29 cellular contexts compared by ENCODE assay signal in the genomic region with DNA sequence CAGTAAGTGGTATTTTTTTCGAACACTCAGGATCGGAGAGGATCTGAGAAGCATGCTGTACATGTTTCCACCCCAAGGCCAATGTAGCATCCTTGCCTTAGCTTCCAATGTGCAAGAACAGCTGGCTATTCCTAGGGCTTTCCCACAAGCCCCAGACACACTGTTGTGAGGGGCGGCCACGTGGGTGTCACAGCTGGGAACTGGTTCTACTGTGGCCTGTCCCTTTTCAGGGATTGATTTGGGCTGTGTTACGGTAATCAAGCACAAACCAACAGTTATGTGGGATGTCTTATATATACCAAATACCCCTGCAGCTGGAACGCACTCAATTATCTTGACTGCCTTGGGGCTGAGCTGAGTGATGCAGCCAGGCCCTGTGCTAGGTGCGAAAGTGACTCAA.
"Had no signal": no experiment of that assay in that cellular context is flagged by ENCODE, and none has a peak within 500 bp of the region (broad histone marks: within the 10 kb centered on the region; RNA-seq: fewer than 3 reads in every experiment).

No MANE protein-coding gene starts in this region.

- H3K9me3 ChIP-seq: breast epithelium, esophagus muscularis mucosa, heart left ventricle, testis, transverse colon had no signal

- H3K4me3 ChIP-seq: breast epithelium, esophagus muscularis mucosa, heart left ventricle, skin epidermis, testis, transverse colon had no signal

- H3K36me3 ChIP-seq: breast epithelium, esophagus muscularis mucosa, heart left ventricle, transverse colon had no signal

- H3K27ac ChIP-seq: breast epithelium, esophagus muscularis mucosa, foreskin keratinocyte, heart left ventricle, skin epidermis, testis, transverse colon had no signal

- ATAC-seq: activated CD4-positive, alpha-beta T cell treated with anti-CD3 and anti-CD28 coated beads for 36 hours; activated naive CD4-positive, alpha-beta T cell treated with anti-CD3 and anti-CD28 coated beads, Interleukin-2, amount 50 U/mL, for 72 hours; activated T-cell treated with anti-CD3 and anti-CD28 coated beads, Interleukin-2, amount 50 U/mL, for 72 hours; foreskin keratinocyte; heart left ventricle; left colon; natural killer cell; sciatic nerve; T-cell had no signal

- H3K9me3 Mint-ChIP-seq: activated T-cell treated with anti-CD3 and anti-CD28 coated beads, Interleukin-2, amount 50 U/mL, for 72 hours; dendritic cell treated with granulocyte-macrophage colony-stimulating factor and Interleukin-4, amounts not matched to agents 40 ng/mL and 50 ng/mL, for 4 days; immature natural killer cell; natural killer cell; T-cell; T-helper 2 cell treated with Interferon-gamma antibody and Interleukin-4, amounts not matched to agents 5 μg/mL and 100 μg/mL, for 36 hours had no signal

- H3K4me3 Mint-ChIP-seq: activated CD4-positive, alpha-beta T cell treated with anti-CD3 and anti-CD28 coated beads for 36 hours; activated T-cell treated with anti-CD3 and anti-CD28 coated beads, Interleukin-2, amount 50 U/mL, for 72 hours; dendritic cell treated with granulocyte-macrophage colony-stimulating factor and Interleukin-4, amounts not matched to agents 40 ng/mL and 50 ng/mL, for 4 days; endodermal cell; immature natural killer cell; natural killer cell; T-cell; T-helper 2 cell treated with Interferon-gamma antibody and Interleukin-4, amounts not matched to agents 5 μg/mL and 100 μg/mL, for 36 hours had no signal

- H3K4me1 ChIP-seq: foreskin keratinocyte had no signal

- FAIRE-seq: kidney had no signal

- H3K36me3 Mint-ChIP-seq: activated naive CD4-positive, alpha-beta T cell treated with anti-CD3 and anti-CD28 coated beads, Interleukin-2, amount 50 U/mL, for 72 hours; immature natural killer cell; natural killer cell; T-cell had no signal

- DNase-seq: activated CD4-positive, alpha-beta T cell treated with anti-CD3 and anti-CD28 coated beads for 36 hours; activated CD4-positive, alpha-beta T cell treated with anti-CD3 and anti-CD28 coated beads, Interleukin-2, amount 50 U/mL, for 4 hours; activated CD4-positive, CD25-positive, alpha-beta regulatory T cell; activated naive CD4-positive, alpha-beta T cell; activated T-cell treated with anti-CD3 and anti-CD28 coated beads for 4 hours; activated T-cell treated with anti-CD3 and anti-CD28 coated beads, Interleukin-2, amount 50 U/mL, for 72 hours; central memory CD4-positive, alpha-beta T cell; endodermal cell; foreskin keratinocyte; heart left ventricle; hypothalamus; immature natural killer cell; kidney; left colon; midbrain; natural killer cell; posterior cingulate gyrus; stimulated activated CD4-positive, alpha-beta T cell treated with anti-CD3 and anti-CD28 coated beads, Interleukin-4, amount 100 ng/mL, for 4 hours; stimulated activated naive CD4-positive, alpha-beta T cell treated with Interleukin-2 at 50 U/mL for 16 hours; T-cell; testis; transverse colon had no signal

- H3K27me3 Mint-ChIP-seq: dendritic cell treated with granulocyte-macrophage colony-stimulating factor and Interleukin-4, amounts not matched to agents 40 ng/mL and 50 ng/mL, for 4 days; T-cell had no signal

- H3K27me3 ChIP-seq: breast epithelium, esophagus muscularis mucosa, foreskin keratinocyte, testis, transverse colon had no signal

- H3K27ac Mint-ChIP-seq: activated CD4-positive, alpha-beta T cell treated with anti-CD3 and anti-CD28 coated beads for 36 hours; activated naive CD4-positive, alpha-beta T cell treated with anti-CD3 and anti-CD28 coated beads, Interleukin-2, amount 50 U/mL, for 72 hours; activated T-cell treated with anti-CD3 and anti-CD28 coated beads, Interleukin-2, amount 50 U/mL, for 72 hours; dendritic cell treated with granulocyte-macrophage colony-stimulating factor and Interleukin-4, amounts not matched to agents 40 ng/mL and 50 ng/mL, for 4 days; endodermal cell; natural killer cell; T-helper 2 cell treated with Interferon-gamma antibody and Interleukin-4, amounts not matched to agents 5 μg/mL and 100 μg/mL, for 36 hours had no signal
